In the genomic region with DNA sequence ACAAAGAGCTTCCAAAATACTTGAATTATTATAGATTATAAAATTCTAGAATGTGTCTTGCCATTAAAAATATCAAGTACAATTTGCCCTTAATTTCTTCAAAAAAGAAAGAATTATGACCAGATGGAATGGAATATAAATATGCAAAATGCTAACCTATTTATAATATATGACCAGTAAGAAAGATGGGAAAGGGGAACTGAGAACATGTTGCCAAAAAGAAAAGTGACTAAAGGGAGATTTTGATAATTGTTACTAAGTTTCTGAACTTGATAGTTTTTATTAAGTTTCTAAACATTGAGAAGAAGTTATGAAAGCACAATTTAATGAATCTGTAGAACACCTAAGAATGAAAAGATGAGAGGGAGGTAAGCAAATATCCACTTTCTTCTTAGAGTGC, we compare ENCODE assay signal across 18 cellular contexts.
"Had no signal": no experiment of that assay in that cellular context is flagged by ENCODE, and none has a peak within 500 bp of the region (broad histone marks: within the 10 kb centered on the region; RNA-seq: fewer than 3 reads in every experiment).

No MANE protein-coding gene starts in this region.

- H3K27ac ChIP-seq: coronary artery, heart right ventricle, thyroid gland had no signal

- H3K9me3 ChIP-seq: heart right ventricle, mucosa of descending colon, thyroid gland had no signal

- ATAC-seq: activated CD8-positive, alpha-beta T cell treated with anti-CD3 and anti-CD28 coated beads, Interleukin-2, amount 10 ng/mL, durations not matched to agents 7 days and 5 days; heart right ventricle; left lobe of liver; mucosa of descending colon; natural killer cell; right cardiac atrium had no signal

- H3K36me3 Mint-ChIP-seq: natural killer cell had no signal

- H3K4me1 ChIP-seq: thyroid gland had no signal

- H3K27me3 Mint-ChIP-seq: progenitor cell of endocrine pancreas had no signal

- H3K27ac Mint-ChIP-seq: activated CD8-positive, alpha-beta T cell treated with anti-CD3 and anti-CD28 coated beads, Interleukin-2, amount 10 ng/mL, durations not matched to agents 7 days and 5 days; activated T-helper 1 cell treated with anti-CD3 and anti-CD28 coated beads, Interleukin-12 subunit alpha, Interleukin-12 subunit beta, Interleukin-2, Interleukin-4 antibody, amounts not matched to agents 30 ng/mL and 10 ng/mL and 1 ng/mL, durations not matched to agents 14 hours and 24 hours and 36 hours; natural killer cell; progenitor cell of endocrine pancreas had no signal

- H3K27me3 ChIP-seq: heart right ventricle, thyroid gland had no signal

- H3K4me3 Mint-ChIP-seq: activated CD8-positive, alpha-beta T cell treated with anti-CD3 and anti-CD28 coated beads, Interleukin-2, amount 10 ng/mL, durations not matched to agents 7 days and 5 days; activated T-helper 1 cell treated with anti-CD3 and anti-CD28 coated beads, Interleukin-12 subunit alpha, Interleukin-12 subunit beta, Interleukin-2, Interleukin-4 antibody, amounts not matched to agents 30 ng/mL and 10 ng/mL and 1 ng/mL, durations not matched to agents 14 hours and 24 hours and 36 hours; natural killer cell had no signal

- DNase-seq: activated CD8-positive, alpha-beta memory T cell treated with anti-CD3 and anti-CD28 coated beads, Interleukin-2, amount 50 U/mL, for 48 hours; activated CD8-positive, alpha-beta T cell treated with anti-CD3 and anti-CD28 coated beads, Interleukin-2, amount 10 ng/mL, durations not matched to agents 7 days and 5 days; activated naive CD4-positive, alpha-beta T cell treated with Interleukin-2 at 50 U/mL for 16 hours; caudate nucleus; effector CD8-positive, alpha-beta T cell; heart right ventricle; islet precursor cell; mammary epithelial cell; mucosa of descending colon; natural killer cell; nucleus accumbens; right cardiac atrium; small intestine; thyroid gland had no signal

- H3K4me3 ChIP-seq: coronary artery, heart right ventricle, mucosa of descending colon, thyroid gland had no signal

- H3K9me3 Mint-ChIP-seq: activated T-helper 1 cell treated with anti-CD3 and anti-CD28 coated beads, Interleukin-12 subunit alpha, Interleukin-12 subunit beta, Interleukin-2, Interleukin-4 antibody, amounts not matched to agents 30 ng/mL and 10 ng/mL and 1 ng/mL, durations not matched to agents 14 hours and 24 hours and 36 hours; natural killer cell had no signal

- H3K36me3 ChIP-seq: heart right ventricle, thyroid gland had no signal
